ENCODE assay signal across 16 cellular contexts in the genomic region with DNA sequence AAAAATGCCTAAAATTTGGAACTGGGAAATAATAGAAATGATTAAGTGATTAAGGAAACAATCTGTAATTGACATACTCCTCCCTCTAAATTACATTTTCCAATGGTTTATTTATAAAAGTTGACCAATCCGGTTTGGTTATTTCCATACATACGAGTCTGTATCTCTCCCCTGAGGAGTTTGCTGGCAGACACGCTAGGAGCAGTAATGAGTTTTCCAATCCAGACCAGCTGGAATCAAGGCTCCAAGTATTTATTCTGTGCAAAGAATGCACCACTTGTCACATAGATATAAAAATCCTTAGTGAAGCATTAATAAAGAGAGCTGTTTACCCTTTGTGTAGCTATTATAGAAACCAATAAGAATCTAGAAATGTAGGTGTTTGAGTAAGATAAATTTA.
"Had no signal": no experiment of that assay in that cellular context is flagged by ENCODE, and none has a peak within 500 bp of the region (broad histone marks: within the 10 kb centered on the region; RNA-seq: fewer than 3 reads in every experiment).

No MANE protein-coding gene starts in this region.

- H3K9me3 ChIP-seq: adrenal gland, body of pancreas, mucosa of descending colon, prostate gland had no signal

- H3K36me3 Mint-ChIP-seq: activated naive CD4-positive, alpha-beta T cell treated with anti-CD3 and anti-CD28 coated beads, Interleukin-2, amount 10 ng/mL, durations not matched to agents 7 days and 5 days; immature natural killer cell; natural killer cell had no signal

- H3K36me3 ChIP-seq: adrenal gland, prostate gland had no signal

- H3K9me3 Mint-ChIP-seq: activated naive CD4-positive, alpha-beta T cell treated with anti-CD3 and anti-CD28 coated beads, Interleukin-2, amount 10 ng/mL, durations not matched to agents 7 days and 5 days; activated T-helper 2 cell treated with anti-CD3 and anti-CD28 coated beads, Interferon-gamma antibody, Interleukin-2, Interleukin-4, amounts not matched to agents 10 μg/mL and 5 μg/mL and 100 μg/mL, durations not matched to agents 14 hours and 24 hours and 36 hours; dendritic cell treated with granulocyte-macrophage colony-stimulating factor and Interleukin-4, amounts not matched to agents 40 ng/mL and 50 ng/mL, for 4 days; effector memory CD8-positive, alpha-beta T cell; immature natural killer cell; natural killer cell had no signal

- H3K27me3 ChIP-seq: adrenal gland, body of pancreas had no signal

- H3K4me1 Mint-ChIP-seq: activated naive CD4-positive, alpha-beta T cell treated with anti-CD3 and anti-CD28 coated beads, Interleukin-2, amount 10 ng/mL, durations not matched to agents 7 days and 5 days; immature natural killer cell; natural killer cell had no signal

- ATAC-seq: body of pancreas; effector memory CD8-positive, alpha-beta T cell; mucosa of descending colon; natural killer cell; sciatic nerve had no signal

- H3K4me1 ChIP-seq: body of pancreas, prostate gland had no signal

- H3K27me3 Mint-ChIP-seq: activated naive CD4-positive, alpha-beta T cell treated with anti-CD3 and anti-CD28 coated beads, Interleukin-2, amount 10 ng/mL, durations not matched to agents 7 days and 5 days; dendritic cell treated with granulocyte-macrophage colony-stimulating factor and Interleukin-4, amounts not matched to agents 40 ng/mL and 50 ng/mL, for 4 days had no signal

- H3K4me3 Mint-ChIP-seq: activated naive CD4-positive, alpha-beta T cell treated with anti-CD3 and anti-CD28 coated beads, Interleukin-2, amount 10 ng/mL, durations not matched to agents 7 days and 5 days; dendritic cell treated with granulocyte-macrophage colony-stimulating factor and Interleukin-4, amounts not matched to agents 40 ng/mL and 50 ng/mL, for 4 days; effector memory CD8-positive, alpha-beta T cell; immature natural killer cell; natural killer cell; type B pancreatic cell had no signal

- H3K27ac Mint-ChIP-seq: activated naive CD4-positive, alpha-beta T cell treated with anti-CD3 and anti-CD28 coated beads, Interleukin-2, amount 10 ng/mL, durations not matched to agents 7 days and 5 days; activated T-helper 2 cell treated with anti-CD3 and anti-CD28 coated beads, Interferon-gamma antibody, Interleukin-2, Interleukin-4, amounts not matched to agents 10 μg/mL and 5 μg/mL and 100 μg/mL, durations not matched to agents 14 hours and 24 hours and 36 hours; dendritic cell treated with granulocyte-macrophage colony-stimulating factor and Interleukin-4, amounts not matched to agents 40 ng/mL and 50 ng/mL, for 4 days; effector memory CD8-positive, alpha-beta T cell; immature natural killer cell; natural killer cell; type B pancreatic cell had no signal

- H3K27ac ChIP-seq: adrenal gland, body of pancreas, prostate gland had no signal

- H3K4me3 ChIP-seq: adrenal gland, body of pancreas, mucosa of descending colon, prostate gland had no signal

- DNase-seq: activated naive CD4-positive, alpha-beta T cell treated with anti-CD3 and anti-CD28 coated beads, Interleukin-2, amount 10 ng/mL, durations not matched to agents 7 days and 5 days; adrenal gland; body of pancreas; effector memory CD8-positive, alpha-beta T cell; erythroblast; immature natural killer cell; mucosa of descending colon; natural killer cell; occipital lobe; stimulated activated CD4-positive, alpha-beta T cell treated with anti-CD3 and anti-CD28 coated beads, Interleukin-2, amount 100 ng/mL, for 24 hours; stimulated activated naive CD4-positive, alpha-beta T cell treated with Interleukin-2 at 50 U/mL for 16 hours had no signal
